Comparison of ENCODE assay signal across 2 cellular contexts in genomic region chr9:4167728-4168127, GRCh38.
TF ChIP-seq lines count a peak whose summit lies in the region.

No MANE protein-coding gene starts in this region.

TF ChIP-seq in IMR-90, 13 proteins besides CTCF, POLR2A, EP300 and RAD21 (continued from another document):
- no peak for TF ChIP-seq SMC3 (IDR thresholded peaks at IDR 0.05; ENCODE audit: low read depth, low read length)
- no peak for TF ChIP-seq MAZ (IDR thresholded peaks at IDR 0.05; ENCODE audit: borderline replicate concordance, low read depth, low read length)

TF ChIP-seq in SK-N-SH treated with all-trans-retinoic acid at 6 μM for 48 hours, 23 proteins besides CTCF, POLR2A, EP300 and RAD21 (continued from another document):
- TF ChIP-seq, protein P1, sequence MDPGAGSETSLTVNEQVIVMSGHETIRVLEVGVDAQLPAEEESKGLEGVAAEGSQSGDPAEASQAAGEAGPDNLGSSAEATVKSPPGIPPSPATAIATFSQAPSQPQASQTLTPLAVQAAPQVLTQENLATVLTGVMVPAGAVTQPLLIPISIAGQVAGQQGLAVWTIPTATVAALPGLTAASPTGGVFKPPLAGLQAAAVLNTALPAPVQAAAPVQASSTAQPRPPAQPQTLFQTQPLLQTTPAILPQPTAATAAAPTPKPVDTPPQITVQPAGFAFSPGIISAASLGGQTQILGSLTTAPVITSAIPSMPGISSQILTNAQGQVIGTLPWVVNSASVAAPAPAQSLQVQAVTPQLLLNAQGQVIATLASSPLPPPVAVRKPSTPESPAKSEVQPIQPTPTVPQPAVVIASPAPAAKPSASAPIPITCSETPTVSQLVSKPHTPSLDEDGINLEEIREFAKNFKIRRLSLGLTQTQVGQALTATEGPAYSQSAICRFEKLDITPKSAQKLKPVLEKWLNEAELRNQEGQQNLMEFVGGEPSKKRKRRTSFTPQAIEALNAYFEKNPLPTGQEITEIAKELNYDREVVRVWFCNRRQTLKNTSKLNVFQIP (CRISPR knock-in tag; IDR thresholded peaks at IDR 0.05; ENCODE audit: borderline replicate concordance, low read depth): no peak
- TF ChIP-seq ISL1 (CRISPR knock-in tag; IDR thresholded peaks at IDR 0.05) (no peak), ZNF70 (CRISPR knock-in tag; IDR thresholded peaks at IDR 0.05) (no peak), OSR1 (CRISPR knock-in tag; IDR thresholded peaks at IDR 0.05) (no peak), PATZ1 (CRISPR knock-in tag; IDR thresholded peaks at IDR 0.05; ENCODE audit: borderline replicate concordance) (no peak), ZNF565 (CRISPR knock-in tag; conservative IDR thresholded peaks at IDR 0.05; ENCODE audit: low read depth) (no peak), ZC3H10 (CRISPR knock-in tag; IDR thresholded peaks at IDR 0.05) (no peak), TCF4 (CRISPR knock-in tag; IDR thresholded peaks at IDR 0.05; ENCODE audit: borderline replicate concordance) (no peak)
- TF ChIP-seq, protein P2, sequence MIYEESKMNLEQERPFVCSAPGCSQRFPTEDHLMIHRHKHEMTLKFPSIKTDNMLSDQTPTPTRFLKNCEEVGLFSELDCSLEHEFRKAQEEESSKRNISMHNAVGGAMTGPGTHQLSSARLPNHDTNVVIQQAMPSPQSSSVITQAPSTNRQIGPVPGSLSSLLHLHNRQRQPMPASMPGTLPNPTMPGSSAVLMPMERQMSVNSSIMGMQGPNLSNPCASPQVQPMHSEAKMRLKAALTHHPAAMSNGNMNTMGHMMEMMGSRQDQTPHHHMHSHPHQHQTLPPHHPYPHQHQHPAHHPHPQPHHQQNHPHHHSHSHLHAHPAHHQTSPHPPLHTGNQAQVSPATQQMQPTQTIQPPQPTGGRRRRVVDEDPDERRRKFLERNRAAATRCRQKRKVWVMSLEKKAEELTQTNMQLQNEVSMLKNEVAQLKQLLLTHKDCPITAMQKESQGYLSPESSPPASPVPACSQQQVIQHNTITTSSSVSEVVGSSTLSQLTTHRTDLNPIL (CRISPR knock-in tag; IDR thresholded peaks at IDR 0.05; ENCODE audit: low read depth): no peak
